Comparison of ENCODE assay signal across 19 cellular contexts in genomic region chr17:66351701-66352100, GRCh38. TPM values are rescaled to one million over a fixed set of nuclear protein-coding genes. Genes with fewer than 3 reads are reported as not detected.
DNase-seq lines count a peak whose midpoint lies in the region; ATAC-seq, FAIRE-seq and TF ChIP-seq lines count a peak whose summit lies in the region.
"Had no signal": no experiment of that assay in that cellular context is flagged by ENCODE, and none has a peak within 500 bp of the region (broad histone marks: within the 10 kb centered on the region; RNA-seq: fewer than 3 reads in every experiment).

No MANE protein-coding gene starts in this region.

- H3K79me2 ChIP-seq in K562 (ENCODE audit: control insufficient read depth, insufficient read depth, low read length) (peaks cover 64% of the 10 kb centered on the region), hepatocyte (peaks cover 60% of the 10 kb centered on the region)

- in situ Hi-C loops in K562 (cut with MboI) = no loop called here

- ATAC-seq in K562 = no peak

- BruUV-seq in Calu3 (replicated peaks; lab: Mats Ljungman, UMichigan) = no TSS peak
- BruUV-seq in K562 (replicated peaks; lab: Mats Ljungman, UMichigan) = no TSS peak

- H3K9ac ChIP-seq in K562 (ENCODE audit: insufficient read depth in 1 of 2, low read depth in 2 of 2, low read length in 2 of 2) (no peak overlapping the region; a peak in 1 of 4 replicates), mucosa of rectum (ENCODE audit: low read depth in 1 of 2, low read length in 2 of 2) (peak overlapping the region in 1 of 2 donors; percentile 26)

- H3K4me3 ChIP-seq in K562 = no peak overlapping the region
- no peak overlapping the region for H3K4me3 ChIP-seq in mucosa of rectum (ENCODE audit: low read length in 2 of 2)
- no peak overlapping the region for H3K4me3 ChIP-seq in hepatocyte
- H3K4me3 ChIP-seq: A549, HAP-1, PC-9 had no signal

- H3K9me3 ChIP-seq in K562 (replicated peaks; ENCODE audit: control insufficient read depth, insufficient read depth, low read depth, low read length) (no peaks in the 10 kb centered on the region), mucosa of rectum (ENCODE audit: control insufficient read depth in 2 of 2, low read length in 2 of 2) (no peaks in the 10 kb centered on the region), hepatocyte (ENCODE audit: low read depth) (no peaks in the 10 kb centered on the region)
- H3K9me3 ChIP-seq: A549, HAP-1 had no signal

- FAIRE-seq in K562 (lab: Jason Lieb, UNC) (no peak), RCC 7860 (lab: Jason Lieb, UNC) (no peak)
- FAIRE-seq: A549, GM12892 had no signal

- POLR2A ChIA-PET in K562 (lab: Yijun Ruan, JAX) = interaction anchor here (0.6 to 1.4 kb wide), 4 partner anchors 12 to 211 kb away, joined by 3 to 4 read pairs (median 3); no protein-coding TSS in a partner anchor

- H3K27me3 ChIP-seq in K562 (ENCODE audit: control insufficient read depth in 2 of 2, insufficient read depth in 2 of 2, low read length in 2 of 2) (no peaks in the 10 kb centered on the region), mucosa of rectum (ENCODE audit: control insufficient read depth in 2 of 2, insufficient read depth in 2 of 2, low read length in 2 of 2) (no peaks in the 10 kb centered on the region), hepatocyte (no peaks in the 10 kb centered on the region)

- no peaks in the 10 kb centered on the region for H3K9me2 ChIP-seq in hepatocyte (replicated peaks; ENCODE audit: insufficient read depth)

- no peak for DNase-seq in Calu3
- peak; percentile 33 for DNase-seq in HT-29 (ENCODE audit: low spot score)
- DNase-seq in K562 (ENCODE audit: extremely low read depth in 1 of 4, low spot score in 3 of 4) = no peak
- DNase-seq in NCI-H510A treated with DMSO at 0.1 percent for 48 hours (lab: John Stamatoyannopoulos, UW) = no peak
- no peak for DNase-seq in RCC 7860 (ENCODE audit: low spot score)
- no peak for DNase-seq in occipital lobe (lab: John Stamatoyannopoulos, UW)
- no peak for DNase-seq in hepatocyte (ENCODE audit: low spot score)
- DNase-seq: CD4-positive, alpha-beta T cell; DMS53; MM.1S; NCI-H1092; NCI-H1436 treated with DMSO at 0.1 percent for 48 hours; NCI-H345; NCI-H526 had no signal

- TF ChIP-seq RAD21 in K562 (CRISPR knock-in tag; conservative IDR thresholded peaks at IDR 0.05 in 1 of 2, IDR thresholded peaks at IDR 0.05 in 1 of 2) = no peak

- peaks cover 30% of the 10 kb centered on the region for H3K36me3 Mint-ChIP-seq in Calu3 (ENCODE audit: insufficient read depth, unreplicated experiment)

- no peak for TF ChIP-seq EP300 in K562 (IDR thresholded peaks at IDR 0.05; ENCODE audit: low read length)

- intact Hi-C loops in Calu3 (cut with micrococcal nuclease; ENCODE audit: unreplicated experiment) (loop anchor here (2.0 to 5.0 kb wide), 3 partner anchors 23 to 47 kb away; no protein-coding TSS in a partner anchor), K562 (cut with micrococcal nuclease) (no loop called here)

- peak overlapping the region; percentile 87 for H3K27ac Mint-ChIP-seq in Calu3 (ENCODE audit: unreplicated experiment)
- H3K27ac Mint-ChIP-seq: CD4-positive, alpha-beta T cell had no signal

- no peaks in the 10 kb centered on the region for H3K36me3 ChIP-seq in K562 (ENCODE audit: control insufficient read depth, insufficient read depth, low read length)
- no peaks in the 10 kb centered on the region for H3K36me3 ChIP-seq in mucosa of rectum (ENCODE audit: control insufficient read depth in 2 of 2, insufficient read depth in 2 of 2, low read length in 2 of 2)
- no peaks in the 10 kb centered on the region for H3K36me3 ChIP-seq in hepatocyte (replicated peaks; ENCODE audit: insufficient read depth, low read depth)
- H3K36me3 ChIP-seq: HAP-1 had no signal

- no peaks in the 10 kb centered on the region for H3K9me1 ChIP-seq in K562 (ENCODE audit: control insufficient read depth, insufficient read depth, low read length)

- H2AFZ ChIP-seq in K562 (ENCODE audit: low read depth, low read length) = no peak overlapping the region
- no peak overlapping the region for H2AFZ ChIP-seq in hepatocyte
- H2AFZ ChIP-seq: PC-9 had no signal

- TF ChIP-seq CTCF in Calu3 (IDR thresholded peaks at IDR 0.05; ENCODE audit: unreplicated experiment) (no peak), K562 (IDR thresholded peaks at IDR 0.05 in 2 of 3, conservative IDR thresholded peaks at IDR 0.05 in 1 of 3; ENCODE audit: insufficient read depth in 2 of 3, low read depth in 1 of 3, low read length in 3 of 3) (no peak), hepatocyte (IDR thresholded peaks at IDR 0.05; ENCODE audit: poor library complexity) (no peak)

- H3K4me1 ChIP-seq in K562 (replicated peaks in 1 of 2; ENCODE audit: control insufficient read depth in 2 of 2, insufficient read depth in 2 of 2, low read length in 2 of 2) (peaks cover 21 to 53% of the 10 kb centered on the region in 2 experiments), mucosa of rectum (ENCODE audit: control insufficient read depth in 2 of 2, insufficient read depth in 2 of 2, low read length in 2 of 2) (peaks cover 28 to 47% of the 10 kb centered on the region in 2 donors), hepatocyte (ENCODE audit: insufficient read depth) (peaks cover 45% of the 10 kb centered on the region)

- no peak for TF ChIP-seq POLR2A in K562 (conservative IDR thresholded peaks at IDR 0.05)

- H3K4me1 Mint-ChIP-seq in Calu3 (ENCODE audit: low read depth, unreplicated experiment) = peaks cover 81% of the 10 kb centered on the region

- no peaks in the 10 kb centered on the region for H3K9me3 Mint-ChIP-seq in Calu3 (ENCODE audit: low read depth, unreplicated experiment)
- H3K9me3 Mint-ChIP-seq: CD4-positive, alpha-beta T cell had no signal

- H3K4me3 Mint-ChIP-seq in Calu3 (ENCODE audit: low read depth, unreplicated experiment) = peak overlapping the region; percentile 49
- H3K4me3 Mint-ChIP-seq: CD4-positive, alpha-beta T cell had no signal

- CTCF ChIA-PET in Calu3 (lab: Charles Lee) = interaction anchor here (0.9 to 1.0 kb wide), 2 partner anchors 10 to 18 kb away, joined by 3 to 5 read pairs; no protein-coding TSS in a partner anchor
- CTCF ChIA-PET in K562 (lab: Yijun Ruan, JAX; ENCODE audit: low intra/inter-chr PET ratio) = no interaction called here

- H3K27me3 Mint-ChIP-seq in Calu3 (ENCODE audit: unreplicated experiment) = no peaks in the 10 kb centered on the region
- H3K27me3 Mint-ChIP-seq: CD4-positive, alpha-beta T cell had no signal

- 83% methylated on average over 6 of the region's 6 CpGs for WGBS in K562 (ENCODE audit: insufficient coverage, low coverage, missing lambda C conversion rate)
- WGBS in hepatocyte (ENCODE audit: low lambda C conversion rate, missing lambda C conversion rate) = 88% methylated on average over 6 of the region's 6 CpGs

- H3K4me2 ChIP-seq in K562 (ENCODE audit: insufficient read depth, low read length) (no peak overlapping the region), hepatocyte (no peak overlapping the region)
- H3K4me2 ChIP-seq: PC-9 had no signal

- H3K27ac ChIP-seq in K562 (ENCODE audit: extremely low read depth, low read depth, low read length) (peak overlapping the region; percentile 38; the same call in 1 of the 3 replicates), mucosa of rectum (ENCODE audit: low read depth in 2 of 2, low read length in 2 of 2) (peak overlapping the region; percentile 69 to 77), hepatocyte (no peak overlapping the region)
- H3K27ac ChIP-seq: PC-9 had no signal

- H4K20me1 ChIP-seq in K562 (replicated peaks; ENCODE audit: control insufficient read depth, insufficient read depth, low read length) (no peaks in the 10 kb centered on the region), hepatocyte (ENCODE audit: insufficient read depth, poor library complexity, severe bottlenecking) (no peaks in the 10 kb centered on the region)

TF ChIP-seq in K562, 482 proteins besides CTCF, POLR2A, EP300 and RAD21 (continues in another document):
- TF ChIP-seq CCNT2 (IDR thresholded peaks at IDR 0.05; ENCODE audit: borderline replicate concordance, extremely low read depth, insufficient read length, low read depth, low read length) (no peak), USF1 (CRISPR knock-in tag; IDR thresholded peaks at IDR 0.05) (peak; percentile 52; the same call in 1 of the 2 replicates), USF2 (CRISPR knock-in tag; IDR thresholded peaks at IDR 0.05) (0 out of 2 replicates have a peak, but pooled peaks have one; percentile 15)

RNA-seq across cellular contexts. Expression of gene PRKCA, which starts 49.3 kb away (rescaled TPM):
- total RNA-seq in Calu3 (2022) (126 TPM in 2 replicates), K562 (2014; rRNA removed) (9.5 and 11.3 TPM in 2 replicates), K562 (2014; rRNA removed; fragmentation: Illumina TruSeq; extraction: Trizol) (17.8 and 20.1 TPM in 2 replicates), K562 (2015; rRNA removed; fragmentation: Illumina TruSeq; extraction: Trizol) (17.8 and 20.9 TPM in 2 replicates), K562 (2021) (30.4 and 33.0 TPM in 2 replicates), occipital lobe (29.9 TPM), hepatocyte (16.7 and 18.5 TPM in 2 replicates)
- total RNA-seq in HT-29 (2014; rRNA removed; shearing (Covaris generic)) = 6.6 and 7.1 TPM in 2 replicates
- total RNA-seq in K562 (2011; cell fraction: chromatin; rRNA removed; ENCODE audit: low replicate concordance) = 104 and 117 TPM in 2 replicates
- 43.2 and 50.5 TPM in 2 replicates for total RNA-seq in K562 (2011; cell fraction: nucleolus; rRNA removed)
- 62.3 and 84.4 TPM in 2 replicates for total RNA-seq in K562 (2011; cell fraction: nucleoplasm; rRNA removed)
- polyA plus RNA-seq in K562 (2011; rRNA removed) (24.1 and 25.9 TPM in 2 replicates), K562 (2014; fragmentation: Illumina TruSeq; extraction: Trizol) (18.1 and 19.5 TPM in 2 replicates), K562 (2014; fragmentation: Nextera tagmentation; extraction: Ambion mirVana) (1 to 10 TPM; 3.2 to 5.3 TPM), K562 (2014; rRNA removed) (11.6 and 12.5 TPM in 2 replicates), hepatocyte (5.9 and 7.3 TPM in 2 replicates)
- 12.7 and 19.8 TPM in 2 replicates for polyA plus RNA-seq in K562 (2011; cell fraction: cytosol; rRNA removed)
- 19.9 and 25.4 TPM in 2 replicates for polyA plus RNA-seq in K562 (2011; cell fraction: nucleus; rRNA removed)
- 15.4 and 18.6 TPM in 2 replicates for polyA plus RNA-seq in K562 (2012)
- polyA minus RNA-seq in K562 (2011; rRNA and poly(A)+ RNA removed) = 41.9 and 45.2 TPM in 2 replicates
- 20.5 and 22.4 TPM in 2 replicates for polyA minus RNA-seq in K562 (2011; cell fraction: cytosol; rRNA and poly(A)+ RNA removed)
- 33.0 and 46.7 TPM in 2 replicates for polyA minus RNA-seq in K562 (2011; cell fraction: nucleus; rRNA and poly(A)+ RNA removed)
